Comparison of ENCODE assay signal across 8 cellular contexts in genomic region chrX:19889582-19890342, GRCh38. TPM values are rescaled to one million over a fixed set of nuclear protein-coding genes. Genes with fewer than 3 reads are reported as not detected.
DNase-seq lines count a peak whose midpoint lies in the region; ATAC-seq and FAIRE-seq lines count a peak whose summit lies in the region.

No MANE protein-coding gene starts in this region.

- no peak overlapping the region for H3K27ac Mint-ChIP-seq in effector memory CD8-positive, alpha-beta T cell

- H3K27me3 Mint-ChIP-seq in effector memory CD8-positive, alpha-beta T cell: no peaks in the 10 kb centered on the region

- no peaks in the 10 kb centered on the region for H3K9me3 Mint-ChIP-seq in effector memory CD8-positive, alpha-beta T cell

- no peak for FAIRE-seq in frontal cortex (lab: Jason Lieb, UNC)

- H3K4me1 Mint-ChIP-seq in effector memory CD8-positive, alpha-beta T cell (ENCODE audit: low read depth in 2 of 2): peaks cover 9 to 16% of the 10 kb centered on the region in 2 donors

- DNase-seq in NCI-H82 (lab: John Stamatoyannopoulos, UW) (peak; percentile 6), NCI-H82 treated with DMSO at 0.1 percent for 48 hours (lab: John Stamatoyannopoulos, UW; ENCODE audit: unreplicated experiment) (no peak), T-helper 22 cell (ENCODE audit: low read depth) (peak; percentile 33), NCI-H187 treated with DMSO at 0.1 percent for 48 hours (lab: John Stamatoyannopoulos, UW) (no peak), frontal cortex (ENCODE audit: low spot score in 2 of 2) (no peak)
- DNase-seq in effector memory CD8-positive, alpha-beta T cell: peak in 2 of 3 experiments; percentile 23 to 25

- H3K4me3 Mint-ChIP-seq in effector memory CD8-positive, alpha-beta T cell: no peak overlapping the region

- peak; percentile 49 for ATAC-seq in HG03139 (IDR thresholded peaks at IDR 0.05; ENCODE audit: unreplicated experiment)
- ATAC-seq in effector memory CD8-positive, alpha-beta T cell (replicated peaks): peak; percentile 17
- no peak for ATAC-seq in GM21526 (IDR thresholded peaks at IDR 0.05; ENCODE audit: low FRiP score, unreplicated experiment)

- peaks cover 22% of the 10 kb centered on the region for H3K36me3 Mint-ChIP-seq in effector memory CD8-positive, alpha-beta T cell (ENCODE audit: insufficient read depth)

RNA-seq across cellular contexts. Expression of gene SH3KBP1, which starts 2.4 kb away (rescaled TPM):
- total RNA-seq in frontal cortex: 13.5 TPM

Comparison
In these comparisons a context has a peak if more than half of its experiments do, and no peak if none do; other contexts are left out.
1. DNase-seq: peak in NCI-H82 (single experiment), T-helper 22 cell (single experiment) and effector memory CD8-positive, alpha-beta T cell (2 of 3); none in NCI-H82 treated with DMSO at 0.1 percent for 48 hours (single experiment), NCI-H187 treated with DMSO at 0.1 percent for 48 hours (single experiment) and frontal cortex (0 of 2).